ENCODE assay signal across 17 cellular contexts in the genomic region with DNA sequence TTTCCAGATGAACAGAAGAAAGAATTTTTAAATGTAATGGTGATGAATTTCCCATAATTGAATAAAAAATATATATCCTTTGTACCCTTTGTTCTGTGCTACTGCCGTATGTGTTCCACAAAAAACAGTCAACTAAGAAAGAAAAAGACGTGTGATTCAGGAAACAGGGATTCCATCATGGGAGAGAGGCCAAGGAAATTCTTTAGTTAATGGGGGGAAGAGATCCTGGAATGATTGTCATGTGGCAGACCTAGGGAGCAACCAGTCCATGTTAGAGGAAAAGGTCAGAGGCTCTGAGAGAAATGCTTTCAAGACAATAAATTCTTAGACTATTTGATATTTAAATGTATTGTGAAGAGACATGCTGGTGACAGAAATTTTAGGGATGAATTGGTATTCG.
DNase-seq lines count a peak whose midpoint lies in the region; ATAC-seq lines count a peak whose summit lies in the region.
"Had no signal": no experiment of that assay in that cellular context is flagged by ENCODE, and none has a peak within 500 bp of the region (broad histone marks: within the 10 kb centered on the region; RNA-seq: fewer than 3 reads in every experiment).

No MANE protein-coding gene starts in this region.

- no peaks in the 10 kb centered on the region for H3K79me1 ChIP-seq in mesendoderm (ENCODE audit: low read length)

- no peak overlapping the region for H3K4me3 ChIP-seq in mesendoderm (ENCODE audit: low read length)

- no peak overlapping the region for H3K4me2 ChIP-seq in mesendoderm (ENCODE audit: low read length)

- no peak overlapping the region for H4K8ac ChIP-seq in mesendoderm (ENCODE audit: low read depth, low read length)

- H2AK5ac ChIP-seq in mesendoderm (ENCODE audit: low read length): no peak overlapping the region

- no peak overlapping the region for H3K9ac ChIP-seq in mesendoderm (ENCODE audit: low read length)

- H3K4ac ChIP-seq in mesendoderm (ENCODE audit: low read depth, low read length): no peak overlapping the region

- H3K18ac ChIP-seq in mesendoderm (ENCODE audit: low read length): no peak overlapping the region

- H3K23ac ChIP-seq in mesendoderm (ENCODE audit: low read length): no peak overlapping the region

- no peak for ATAC-seq in HG03460 (IDR thresholded peaks at IDR 0.05; ENCODE audit: unreplicated experiment)
- ATAC-seq: HCT116, PC-3 had no signal

- no peaks in the 10 kb centered on the region for H3K4me1 ChIP-seq in mesendoderm (ENCODE audit: control insufficient read depth, low read depth, low read length)
- H3K4me1 ChIP-seq: BE2C had no signal

- H4K5ac ChIP-seq in mesendoderm (ENCODE audit: low read length): no peak overlapping the region

- WGBS in mesendoderm (ENCODE audit: extremely low coverage, insufficient coverage, low lambda C conversion rate): 100% methylated on average over 1 of the region's 3 CpGs

- no peak overlapping the region for H3K56ac ChIP-seq in mesendoderm (ENCODE audit: low read length)

- H3K27me3 ChIP-seq in mesendoderm (ENCODE audit: insufficient read depth, low read length, poor library complexity): no peaks in the 10 kb centered on the region
- H3K27me3 ChIP-seq: BE2C had no signal

- H3K27ac ChIP-seq in mesendoderm (ENCODE audit: low read depth, low read length): no peak overlapping the region

- DNase-seq in HCEC 1CT: peak; percentile 13
- peak; percentile 54 for DNase-seq in dermis blood vessel endothelial cell
- peak; percentile 26 for DNase-seq in mesendoderm
- DNase-seq in SIG-M5 treated with dmso at 0.1 percent for 504 hours (lab: John Stamatoyannopoulos, UW; ENCODE audit: unreplicated experiment): no peak
- DNase-seq in SHP77 treated with DMSO at 0.1 percent for 48 hours (lab: John Stamatoyannopoulos, UW): no peak
- no peak for DNase-seq in inferior parietal cortex (ENCODE audit: extremely low spot score)
- DNase-seq: BE2C; Calu3; CD4-positive, alpha-beta memory T cell; DMS53; KBM-7; NCI-H1436; NCI-H2029 treated with DMSO at 0.1 percent for 48 hours; NCI-H774; PC-3 had no signal

- no peak overlapping the region for H2BK15ac ChIP-seq in mesendoderm (replicated peaks; ENCODE audit: low read depth)

- no peaks in the 10 kb centered on the region for H3K79me2 ChIP-seq in mesendoderm (ENCODE audit: control insufficient read depth, insufficient read depth, low read length)

- H3K36me3 ChIP-seq in mesendoderm (ENCODE audit: control insufficient read depth, insufficient read depth, low read length): no peaks in the 10 kb centered on the region
- H3K36me3 ChIP-seq: BE2C had no signal

- no peak overlapping the region for H2BK120ac ChIP-seq in mesendoderm (ENCODE audit: low read depth, low read length)

- H2BK5ac ChIP-seq in mesendoderm (ENCODE audit: low read length): no peak overlapping the region

Comparison
In these comparisons a context has a peak if more than half of its experiments do, and no peak if none do; other contexts are left out.
1. DNase-seq: peak in HCEC 1CT (single experiment), dermis blood vessel endothelial cell (single experiment) and mesendoderm (single experiment); none in SIG-M5 treated with dmso at 0.1 percent for 504 hours (single experiment), SHP77 treated with DMSO at 0.1 percent for 48 hours (single experiment) and inferior parietal cortex (single experiment).